ENCODE assay signal across 1 cellular context in the genomic region with DNA sequence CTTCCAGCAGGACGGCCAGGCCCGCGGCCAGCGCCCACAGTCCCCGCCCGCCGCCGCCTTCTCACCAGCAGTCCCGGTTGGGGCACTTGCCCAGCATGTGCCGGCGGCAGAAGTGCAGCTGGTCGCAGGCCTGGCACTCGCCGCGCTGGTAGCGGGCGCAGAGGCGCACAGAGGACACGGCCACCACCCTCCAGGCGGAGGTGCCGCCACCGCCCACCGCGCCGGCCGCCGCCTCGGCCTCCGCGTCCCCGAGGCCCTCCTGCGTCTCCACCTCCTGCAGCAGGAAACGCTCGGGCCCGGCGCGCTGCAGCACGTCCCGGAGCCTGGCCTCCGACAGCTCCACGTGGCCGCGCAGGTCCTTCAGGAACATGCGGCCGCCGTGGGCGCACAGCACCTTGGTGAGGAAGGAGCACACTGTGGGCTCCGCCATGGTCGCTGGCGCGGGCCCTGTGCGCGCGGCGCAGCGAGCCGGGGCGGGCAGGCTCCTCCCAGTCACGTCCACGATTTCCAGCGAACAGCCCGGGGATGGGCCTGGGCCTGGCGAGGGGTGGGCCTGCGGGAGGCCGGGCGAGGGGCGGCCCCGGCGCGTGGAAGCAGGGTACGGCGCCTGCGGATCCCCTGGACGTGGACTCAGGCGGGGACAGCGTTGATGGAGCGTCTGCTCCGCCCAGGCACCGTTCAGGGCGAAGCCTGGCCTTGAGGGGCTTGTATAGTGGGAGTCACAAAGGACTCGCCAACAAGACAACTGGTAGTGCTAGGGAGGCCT.
TF ChIP-seq lines count a peak whose summit lies in the region.

A gene with protein sequence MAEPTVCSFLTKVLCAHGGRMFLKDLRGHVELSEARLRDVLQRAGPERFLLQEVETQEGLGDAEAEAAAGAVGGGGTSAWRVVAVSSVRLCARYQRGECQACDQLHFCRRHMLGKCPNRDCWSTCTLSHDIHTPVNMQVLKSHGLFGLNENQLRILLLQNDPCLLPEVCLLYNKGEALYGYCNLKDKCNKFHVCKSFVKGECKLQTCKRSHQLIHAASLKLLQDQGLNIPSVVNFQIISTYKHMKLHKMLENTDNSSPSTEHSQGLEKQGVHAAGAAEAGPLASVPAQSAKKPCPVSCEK (minus strand): TSS at position 455 of the 766 bp plus-strand sequence. CDS start 25 bp downstream, at position 430.

TF ChIP-seq in WTC11, 78 proteins besides CTCF, POLR2A, EP300 and RAD21 (continued from another document):
- TF ChIP-seq TCF7 (CRISPR knock-in tag; IDR thresholded peaks at IDR 0.05; ENCODE audit: low read depth) (peak; percentile 35; the same call in 1 of the 2 replicates), JAZF1 (CRISPR knock-in tag; IDR thresholded peaks at IDR 0.05) (no peak), FOXJ3 (CRISPR knock-in tag; IDR thresholded peaks at IDR 0.05; ENCODE audit: borderline replicate concordance) (no peak), SMAD3 (CRISPR knock-in tag; IDR thresholded peaks at IDR 0.05; ENCODE audit: borderline replicate concordance) (0 out of 2 replicates have a peak, but pooled peaks have one; percentile 8), NFE2L1 (CRISPR knock-in tag; IDR thresholded peaks at IDR 0.05) (peak; percentile 39; the same call in 1 of the 2 replicates), ZNF121 (CRISPR knock-in tag; IDR thresholded peaks at IDR 0.05) (0 out of 2 replicates have a peak, but pooled peaks have one; percentile 8), FOXP4 (CRISPR knock-in tag; IDR thresholded peaks at IDR 0.05) (peak; percentile 95), ZNF138 (CRISPR knock-in tag; conservative IDR thresholded peaks at IDR 0.05) (no peak)
